1 cellular context compared by ENCODE assay signal in genomic region chr17:44922746-44923470, GRCh38.
A peak's percentile ranks its signal among the peaks of the same experiment; 100 is the strongest.
TF ChIP-seq lines count a peak whose summit lies in the region.

No MANE protein-coding gene starts in this region.

TF ChIP-seq in A549, 52 proteins besides CTCF, POLR2A, EP300 and RAD21 (continued from another document):
- TF ChIP-seq, protein P1, sequence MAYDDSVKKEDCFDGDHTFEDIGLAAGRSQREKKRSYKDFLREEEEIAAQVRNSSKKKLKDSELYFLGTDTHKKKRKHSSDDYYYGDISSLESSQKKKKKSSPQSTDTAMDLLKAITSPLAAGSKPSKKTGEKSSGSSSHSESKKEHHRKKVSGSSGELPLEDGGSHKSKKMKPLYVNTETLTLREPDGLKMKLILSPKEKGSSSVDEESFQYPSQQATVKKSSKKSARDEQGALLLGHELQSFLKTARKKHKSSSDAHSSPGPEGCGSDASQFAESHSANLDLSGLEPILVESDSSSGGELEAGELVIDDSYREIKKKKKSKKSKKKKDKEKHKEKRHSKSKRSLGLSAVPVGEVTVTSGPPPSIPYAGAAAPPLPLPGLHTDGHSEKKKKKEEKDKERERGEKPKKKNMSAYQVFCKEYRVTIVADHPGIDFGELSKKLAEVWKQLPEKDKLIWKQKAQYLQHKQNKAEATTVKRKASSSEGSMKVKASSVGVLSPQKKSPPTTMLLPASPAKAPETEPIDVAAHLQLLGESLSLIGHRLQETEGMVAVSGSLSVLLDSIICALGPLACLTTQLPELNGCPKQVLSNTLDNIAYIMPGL (CRISPR knock-in tag; IDR thresholded peaks at IDR 0.05; ENCODE audit: borderline replicate concordance), result no peak
- no peak for TF ChIP-seq FOSL2 (IDR thresholded peaks at IDR 0.05)
- no peak for TF ChIP-seq FOSL2 (CRISPR knock-in tag; IDR thresholded peaks at IDR 0.05)
- peak in 1 of 2 experiments; percentile 4; a peak in 1 of 5 replicates for TF ChIP-seq JUN (IDR thresholded peaks at IDR 0.05)
- TF ChIP-seq SREBF2 (IDR thresholded peaks at IDR 0.05), result no peak
- TF ChIP-seq, protein P2, sequence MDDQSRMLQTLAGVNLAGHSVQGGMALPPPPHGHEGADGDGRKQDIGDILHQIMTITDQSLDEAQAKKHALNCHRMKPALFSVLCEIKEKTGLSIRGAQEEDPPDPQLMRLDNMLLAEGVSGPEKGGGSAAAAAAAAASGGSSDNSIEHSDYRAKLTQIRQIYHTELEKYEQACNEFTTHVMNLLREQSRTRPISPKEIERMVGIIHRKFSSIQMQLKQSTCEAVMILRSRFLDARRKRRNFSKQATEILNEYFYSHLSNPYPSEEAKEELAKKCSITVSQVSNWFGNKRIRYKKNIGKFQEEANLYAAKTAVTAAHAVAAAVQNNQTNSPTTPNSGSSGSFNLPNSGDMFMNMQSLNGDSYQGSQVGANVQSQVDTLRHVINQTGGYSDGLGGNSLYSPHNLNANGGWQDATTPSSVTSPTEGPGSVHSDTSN (IDR thresholded peaks at IDR 0.05), result no peak
- no peak for TF ChIP-seq KDM1A (IDR thresholded peaks at IDR 0.05; ENCODE audit: low read depth)
- 0 out of 2 replicates have a peak, but pooled peaks have one; percentile 16 for TF ChIP-seq TFCP2L1 (CRISPR knock-in tag; IDR thresholded peaks at IDR 0.05)
- TF ChIP-seq GATA3 (IDR thresholded peaks at IDR 0.05; ENCODE audit: borderline replicate concordance), result 0 out of 2 replicates have a peak, but pooled peaks have one; percentile 8
